Comparison of ENCODE assay signal across 24 cellular contexts in the genomic region with DNA sequence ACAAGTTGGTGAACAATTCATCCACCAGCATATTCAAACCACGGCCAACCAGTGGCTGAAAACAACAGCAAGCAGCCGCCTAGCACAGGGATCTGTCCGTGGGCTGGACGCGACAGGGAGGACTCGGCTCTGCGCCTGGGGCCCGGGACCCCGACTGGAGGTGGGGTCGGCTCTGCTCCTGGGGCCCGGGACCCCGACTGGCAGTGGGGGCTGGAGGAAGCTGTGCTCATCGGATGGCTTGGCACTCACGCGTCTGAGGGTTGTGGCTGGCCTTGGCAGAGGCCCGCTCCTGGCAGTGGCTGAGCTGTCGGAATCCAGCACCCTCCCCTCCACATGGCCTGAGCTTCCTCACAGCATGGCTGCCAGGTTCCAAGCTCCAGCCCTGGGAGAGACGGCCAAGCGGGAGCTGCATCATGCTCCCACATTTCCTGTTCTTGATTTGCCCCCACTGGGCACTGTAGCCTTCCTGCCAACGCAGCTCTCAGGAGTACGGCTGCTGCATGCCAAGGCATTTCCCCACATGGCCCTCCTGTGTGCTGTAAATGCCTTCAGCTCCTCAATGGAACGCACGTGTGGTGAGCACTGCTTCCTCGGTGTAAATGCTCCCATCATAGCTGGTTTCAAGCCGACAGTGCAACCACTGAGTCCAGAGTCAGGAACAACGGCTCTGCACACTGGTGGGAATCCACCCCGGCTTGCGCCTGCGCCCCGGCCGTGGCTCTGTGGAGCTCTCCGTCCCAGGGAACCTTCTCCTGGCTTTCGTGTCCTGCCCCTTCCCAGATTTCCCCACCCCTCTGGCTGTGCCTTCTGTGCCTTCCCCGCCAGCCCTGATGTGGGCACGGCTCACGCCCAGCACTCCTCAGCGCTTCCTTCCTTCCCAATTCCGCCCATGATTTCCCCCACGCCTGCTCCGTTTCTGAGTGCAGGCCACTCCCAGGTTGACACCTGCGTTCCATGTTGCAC. TPM values are rescaled to one million over a fixed set of nuclear protein-coding genes. Genes with fewer than 3 reads are reported as not detected.
DNase-seq lines count a peak whose midpoint lies in the region; ATAC-seq and TF ChIP-seq lines count a peak whose summit lies in the region.
"Had no signal": no experiment of that assay in that cellular context is flagged by ENCODE, and none has a peak within 500 bp of the region (broad histone marks: within the 10 kb centered on the region; RNA-seq: fewer than 3 reads in every experiment).

No MANE protein-coding gene starts in this region.

- no peak overlapping the region for H3K4me3 ChIP-seq in SK-N-SH (ENCODE audit: low read depth in 2 of 2, low read length in 1 of 2)
- H3K4me3 ChIP-seq in MG63, result no peak overlapping the region
- H3K4me3 ChIP-seq in aorta (ENCODE audit: low read length in 2 of 2), result no peak overlapping the region
- H3K4me3 ChIP-seq: A549, GM23338 had no signal

- no peaks in the 10 kb centered on the region for H4K20me1 ChIP-seq in SK-N-SH (ENCODE audit: insufficient read depth)

- POLR2A ChIA-PET in SK-N-SH (lab: Yijun Ruan, JAX), result interaction anchor here (1.1 kb wide), 1 partner anchor 14 kb away, joined by 3 read pairs; no protein-coding TSS in a partner anchor

- ATAC-seq in SK-N-SH treated with all-trans-retinoic acid at 6 μM for 48 hours (no peak), aorta (ENCODE audit: low FRiP score) (peak; percentile 17), GM19324 (IDR thresholded peaks at IDR 0.05; ENCODE audit: low FRiP score, unreplicated experiment) (no peak)
- ATAC-seq: A549, GM23338, HCT116 had no signal

- TF ChIP-seq CTCF in SK-N-SH (IDR thresholded peaks at IDR 0.05), result no peak

- intact Hi-C loops in aorta (cut with DNase I), result no loop called here

- H3K9me3 ChIP-seq in SK-N-SH (no peaks in the 10 kb centered on the region), MG63 (peaks cover 18% of the 10 kb centered on the region), aorta (ENCODE audit: control insufficient read depth, low read length) (peaks cover 4% of the 10 kb centered on the region)
- H3K9me3 ChIP-seq: A549 had no signal

- H3K4me2 ChIP-seq in SK-N-SH, result no peak overlapping the region
- H3K4me2 ChIP-seq: A549, GM23338 had no signal

- TF ChIP-seq RAD21 in SK-N-SH (IDR thresholded peaks at IDR 0.05; ENCODE audit: low read length), result no peak

- peaks cover 3% of the 10 kb centered on the region for H3F3A ChIP-seq in SK-N-SH (replicated peaks; ENCODE audit: insufficient read depth)

- no peaks in the 10 kb centered on the region for H3K79me2 ChIP-seq in SK-N-SH (ENCODE audit: insufficient read depth)

- H2AFZ ChIP-seq in SK-N-SH (ENCODE audit: low read depth), result no peak overlapping the region
- H2AFZ ChIP-seq: GM23338 had no signal

- H3K36me3 ChIP-seq in SK-N-SH (replicated peaks in 1 of 2; ENCODE audit: control insufficient read depth in 1 of 2, insufficient read depth in 2 of 2, low read length in 1 of 2), result no peaks in the 10 kb centered on the region
- H3K36me3 ChIP-seq in MG63, result no peaks in the 10 kb centered on the region
- no peaks in the 10 kb centered on the region for H3K36me3 ChIP-seq in aorta (ENCODE audit: control insufficient read depth in 1 of 2, insufficient read depth in 2 of 2, low read length in 1 of 2)

- TF ChIP-seq EP300 in SK-N-SH (IDR thresholded peaks at IDR 0.05; ENCODE audit: borderline replicate concordance in 1 of 2, low read depth in 1 of 2, low read length in 1 of 2), result no peak

- CTCF ChIA-PET in SK-N-SH (lab: Yijun Ruan, JAX), result interaction anchor here (1.4 kb wide), 1 partner anchor 77 kb away, joined by 6 read pairs; no protein-coding TSS in a partner anchor

- 51% methylated on average over 20 of the region's 41 CpGs for WGBS in SK-N-SH (ENCODE audit: low lambda C conversion rate)
- 84 to 88% methylated on average over 41 of the region's 41 CpGs for WGBS in aorta, 2 donors

- DNase-seq in SK-N-SH, result no peak
- DNase-seq in MG63, result peak; percentile 71
- DNase-seq in globus pallidus (ENCODE audit: low spot score), result peak; percentile 11
- DNase-seq in aorta, result no peak
- no peak for DNase-seq in glomerular visceral epithelial cell (ENCODE audit: extremely low spot score)
- DNase-seq in GOT3 (lab: John Stamatoyannopoulos, UW), result no peak
- DNase-seq: AML-193; CD4-positive, CD25-positive, alpha-beta regulatory T cell; CD8-positive, alpha-beta memory T cell; COR-L47; DMS 273 treated with DMSO at 0.1 percent for 48 hours; DMS53; DND-41; EL; H7; HFFc6 had no signal

- no peaks in the 10 kb centered on the region for H3K4me1 ChIP-seq in SK-N-SH (ENCODE audit: control insufficient read depth in 1 of 2, insufficient read depth in 2 of 2, low read depth in 1 of 2, low read length in 1 of 2)
- no peaks in the 10 kb centered on the region for H3K4me1 ChIP-seq in aorta (ENCODE audit: control insufficient read depth in 1 of 2, insufficient read depth in 2 of 2, low read length in 2 of 2)
- H3K4me1 ChIP-seq: A549 had no signal

- H3K27me3 ChIP-seq in SK-N-SH (ENCODE audit: insufficient read depth), result peaks cover 95% of the 10 kb centered on the region
- H3K27me3 ChIP-seq in MG63, result peaks cover 31% of the 10 kb centered on the region
- H3K27me3 ChIP-seq in aorta (ENCODE audit: control insufficient read depth in 1 of 2, insufficient read depth in 2 of 2, low read length in 1 of 2), result no peaks in the 10 kb centered on the region

- H3K9ac ChIP-seq in SK-N-SH, result no peak overlapping the region

- H3K9me2 ChIP-seq in SK-N-SH, result no peaks in the 10 kb centered on the region

- H3K27ac ChIP-seq in SK-N-SH (ENCODE audit: low read depth in 2 of 2, low read length in 1 of 2), result no peak overlapping the region
- H3K27ac ChIP-seq in aorta (ENCODE audit: low read depth in 1 of 2, low read length in 2 of 2), result no peak overlapping the region
- H3K27ac ChIP-seq: 22Rv1, A549, HL-60 had no signal

TF ChIP-seq in SK-N-SH treated with all-trans-retinoic acid at 6 μM for 48 hours, 23 proteins besides CTCF, POLR2A, EP300 and RAD21:
- TF ChIP-seq ZNF565 (CRISPR knock-in tag; conservative IDR thresholded peaks at IDR 0.05; ENCODE audit: low read depth), result 0 out of 2 replicates have a peak, but pooled peaks have one; percentile 40
- no peak for TF ChIP-seq ISL1 (CRISPR knock-in tag; IDR thresholded peaks at IDR 0.05)
TF ChIP-seq in SK-N-SH treated with all-trans-retinoic acid at 6 μM for 48 hours: peak in this region for 1.

TF ChIP-seq in SK-N-SH, 30 proteins besides CTCF, POLR2A, EP300 and RAD21 (continues in another document):
- TF ChIP-seq, protein P1, sequence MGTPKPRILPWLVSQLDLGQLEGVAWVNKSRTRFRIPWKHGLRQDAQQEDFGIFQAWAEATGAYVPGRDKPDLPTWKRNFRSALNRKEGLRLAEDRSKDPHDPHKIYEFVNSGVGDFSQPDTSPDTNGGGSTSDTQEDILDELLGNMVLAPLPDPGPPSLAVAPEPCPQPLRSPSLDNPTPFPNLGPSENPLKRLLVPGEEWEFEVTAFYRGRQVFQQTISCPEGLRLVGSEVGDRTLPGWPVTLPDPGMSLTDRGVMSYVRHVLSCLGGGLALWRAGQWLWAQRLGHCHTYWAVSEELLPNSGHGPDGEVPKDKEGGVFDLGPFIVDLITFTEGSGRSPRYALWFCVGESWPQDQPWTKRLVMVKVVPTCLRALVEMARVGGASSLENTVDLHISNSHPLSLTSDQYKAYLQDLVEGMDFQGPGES (IDR thresholded peaks at IDR 0.05; ENCODE audit: low read depth, low read length), result no peak
- TF ChIP-seq YY1 (IDR thresholded peaks at IDR 0.05; ENCODE audit: low read depth) (no peak), TEAD4 (IDR thresholded peaks at IDR 0.05; ENCODE audit: borderline replicate concordance, insufficient read depth) (no peak), RCOR1 (IDR thresholded peaks at IDR 0.05; ENCODE audit: low read length) (no peak), GATA2 (CRISPR knock-in tag; IDR thresholded peaks at IDR 0.05) (no peak), POLR2AphosphoS5 (IDR thresholded peaks at IDR 0.05; ENCODE audit: low read depth, low read length) (no peak)
- TF ChIP-seq, protein P2, sequence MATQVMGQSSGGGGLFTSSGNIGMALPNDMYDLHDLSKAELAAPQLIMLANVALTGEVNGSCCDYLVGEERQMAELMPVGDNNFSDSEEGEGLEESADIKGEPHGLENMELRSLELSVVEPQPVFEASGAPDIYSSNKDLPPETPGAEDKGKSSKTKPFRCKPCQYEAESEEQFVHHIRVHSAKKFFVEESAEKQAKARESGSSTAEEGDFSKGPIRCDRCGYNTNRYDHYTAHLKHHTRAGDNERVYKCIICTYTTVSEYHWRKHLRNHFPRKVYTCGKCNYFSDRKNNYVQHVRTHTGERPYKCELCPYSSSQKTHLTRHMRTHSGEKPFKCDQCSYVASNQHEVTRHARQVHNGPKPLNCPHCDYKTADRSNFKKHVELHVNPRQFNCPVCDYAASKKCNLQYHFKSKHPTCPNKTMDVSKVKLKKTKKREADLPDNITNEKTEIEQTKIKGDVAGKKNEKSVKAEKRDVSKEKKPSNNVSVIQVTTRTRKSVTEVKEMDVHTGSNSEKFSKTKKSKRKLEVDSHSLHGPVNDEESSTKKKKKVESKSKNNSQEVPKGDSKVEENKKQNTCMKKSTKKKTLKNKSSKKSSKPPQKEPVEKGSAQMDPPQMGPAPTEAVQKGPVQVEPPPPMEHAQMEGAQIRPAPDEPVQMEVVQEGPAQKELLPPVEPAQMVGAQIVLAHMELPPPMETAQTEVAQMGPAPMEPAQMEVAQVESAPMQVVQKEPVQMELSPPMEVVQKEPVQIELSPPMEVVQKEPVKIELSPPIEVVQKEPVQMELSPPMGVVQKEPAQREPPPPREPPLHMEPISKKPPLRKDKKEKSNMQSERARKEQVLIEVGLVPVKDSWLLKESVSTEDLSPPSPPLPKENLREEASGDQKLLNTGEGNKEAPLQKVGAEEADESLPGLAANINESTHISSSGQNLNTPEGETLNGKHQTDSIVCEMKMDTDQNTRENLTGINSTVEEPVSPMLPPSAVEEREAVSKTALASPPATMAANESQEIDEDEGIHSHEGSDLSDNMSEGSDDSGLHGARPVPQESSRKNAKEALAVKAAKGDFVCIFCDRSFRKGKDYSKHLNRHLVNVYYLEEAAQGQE (IDR thresholded peaks at IDR 0.05; ENCODE audit: low read depth, low read length), result no peak
- TF ChIP-seq, protein P3, sequence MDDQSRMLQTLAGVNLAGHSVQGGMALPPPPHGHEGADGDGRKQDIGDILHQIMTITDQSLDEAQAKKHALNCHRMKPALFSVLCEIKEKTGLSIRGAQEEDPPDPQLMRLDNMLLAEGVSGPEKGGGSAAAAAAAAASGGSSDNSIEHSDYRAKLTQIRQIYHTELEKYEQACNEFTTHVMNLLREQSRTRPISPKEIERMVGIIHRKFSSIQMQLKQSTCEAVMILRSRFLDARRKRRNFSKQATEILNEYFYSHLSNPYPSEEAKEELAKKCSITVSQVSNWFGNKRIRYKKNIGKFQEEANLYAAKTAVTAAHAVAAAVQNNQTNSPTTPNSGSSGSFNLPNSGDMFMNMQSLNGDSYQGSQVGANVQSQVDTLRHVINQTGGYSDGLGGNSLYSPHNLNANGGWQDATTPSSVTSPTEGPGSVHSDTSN (IDR thresholded peaks at IDR 0.05), result no peak

RNA-seq across cellular contexts. Expression of a gene that starts 7.3 kb away (rescaled TPM):
- polyA plus RNA-seq in SK-N-SH (2012; rRNA removed), result not detected in 2 replicates
- 0.01 TPM in 1 of 2 replicates, not detected in the other for polyA plus RNA-seq in SK-N-SH (2012; cell fraction: cytosol; rRNA removed)
- polyA plus RNA-seq in SK-N-SH (2012; cell fraction: nucleus; rRNA removed), result 0.22 TPM in 1 of 2 replicates, not detected in the other
- total RNA-seq in MG63 (2014; rRNA removed; shearing (Covaris generic); ENCODE audit: low replicate concordance), result 3.3 and 5.5 TPM in 2 replicates
- under 1 TPM; 0.62 to 0.84 TPM for total RNA-seq in aorta
- polyA plus RNA-seq in aorta, result not detected
- total RNA-seq: HFFc6, HT1080 had no signal
- polyA plus RNA-seq: CD8-positive, alpha-beta memory T cell had no signal

Comparison
In these comparisons a context has a peak if more than half of its experiments do, and no peak if none do; other contexts are left out.
1. DNase-seq: peak in MG63 (single experiment) and globus pallidus (single experiment); none in SK-N-SH (single experiment), aorta (0 of 2), glomerular visceral epithelial cell (single experiment) and GOT3 (single experiment).